In genomic region chr1:240917976-240918375, GRCh38 we compare ENCODE assay signal across 11 cellular contexts.
"Had no signal": no experiment of that assay in that cellular context is flagged by ENCODE, and none has a peak within 500 bp of the region (broad histone marks: within the 10 kb centered on the region; RNA-seq: fewer than 3 reads in every experiment).

No MANE protein-coding gene starts in this region.

- H3K9ac ChIP-seq: GM23248 had no signal

- H3K9me3 ChIP-seq: HAP-1 had no signal

- ATAC-seq: GM23338, HCT116 had no signal

- FAIRE-seq: H1, H54 had no signal

- H3K36me3 ChIP-seq: HAP-1 had no signal

- H3K4me1 ChIP-seq: HAP-1 had no signal

- H2AFZ ChIP-seq: GM23248, GM23338 had no signal

- H3K4me3 ChIP-seq: GM23248, GM23338, HAP-1 had no signal

- H3K27ac ChIP-seq: GM23248 had no signal

- H3K27ac Mint-ChIP-seq: GM23338, H9, HFFc6 had no signal

- DNase-seq: GM23248, GOT3, H7, H9, HCEC 1CT, HFFc6 had no signal

- H3K9me3 Mint-ChIP-seq: HFFc6 had no signal

- H3K4me3 Mint-ChIP-seq: GM23338, H9, HFFc6 had no signal

- H3K4me2 ChIP-seq: GM23338 had no signal

- H3K4me1 Mint-ChIP-seq: H9 had no signal
